ENCODE assay signal across 24 cellular contexts in the genomic region with DNA sequence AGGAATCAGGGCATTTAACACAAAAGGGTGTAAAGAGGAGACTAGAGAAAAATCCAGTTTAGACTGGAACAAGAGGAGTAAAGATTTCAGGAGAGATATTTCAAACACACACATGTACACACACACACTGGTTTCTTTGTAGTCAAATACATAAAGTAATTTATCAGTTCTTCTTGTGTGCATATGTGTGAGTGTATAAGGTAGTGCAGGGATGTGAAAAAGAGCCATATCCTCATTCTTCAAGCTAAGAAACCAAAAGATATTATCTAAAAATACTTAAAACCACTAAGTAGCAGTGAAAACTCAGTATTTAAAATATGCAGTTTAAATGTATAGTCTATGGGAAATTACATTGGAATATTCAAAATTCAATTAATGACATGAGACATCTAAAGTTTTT.
"Had no signal": no experiment of that assay in that cellular context is flagged by ENCODE, and none has a peak within 500 bp of the region (broad histone marks: within the 10 kb centered on the region; RNA-seq: fewer than 3 reads in every experiment).

No MANE protein-coding gene starts in this region.

- H3K4me1 ChIP-seq: colonic mucosa, psoas muscle, right atrium auricular region, upper lobe of left lung had no signal

- H3K36me3 ChIP-seq: colonic mucosa, left lung, neutrophil, ovary, right atrium auricular region, upper lobe of left lung had no signal

- H3K4me3 ChIP-seq: colonic mucosa, dorsolateral prefrontal cortex, hepatocyte, left lung, ovary, psoas muscle, right atrium auricular region, upper lobe of left lung had no signal

- H3K9me3 ChIP-seq: colonic mucosa, left lung, neutrophil, ovary, psoas muscle, right atrium auricular region, upper lobe of left lung had no signal

- H3K27me3 ChIP-seq: colonic mucosa, dorsolateral prefrontal cortex, hepatocyte, left lung, neutrophil, ovary, right atrium auricular region, upper lobe of left lung had no signal

- DNase-seq: activated CD4-positive, alpha-beta T cell treated with anti-CD3 and anti-CD28 coated beads, Interleukin-2, amount 50 U/mL, for 48 hours; activated CD8-positive, alpha-beta memory T cell treated with anti-CD3 and anti-CD28 coated beads, Interleukin-2, amount 50 U/mL, for 48 hours; activated naive CD4-positive, alpha-beta T cell treated with anti-CD3 and anti-CD28 coated beads for 36 hours; activated naive CD8-positive, alpha-beta T cell treated with anti-CD3 and anti-CD28 coated beads, Interleukin-2, amount 10 ng/mL, durations not matched to agents 7 days and 5 days; activated T-cell treated with anti-CD3 and anti-CD28 coated beads, Interleukin-2, amount 50 U/mL, for 4 hours; amygdala; colonic mucosa; dorsolateral prefrontal cortex; effector memory CD8-positive, alpha-beta T cell; glutamatergic neuron; immature natural killer cell; kidney glomerular epithelial cell; left lung; natural killer cell; ovary; psoas muscle; stimulated activated CD4-positive, alpha-beta T cell treated with anti-CD3 and anti-CD28 coated beads, Interleukin-4, amount 100 ng/mL, for 4 hours; stimulated activated naive CD8-positive, alpha-beta T cell treated with anti-CD3 and anti-CD28 coated beads, Interleukin-15, Interleukin-2, amounts not matched to agents 100 U/mL and 50 U/mL, for 24 hours; upper lobe of left lung had no signal

- H3K27ac ChIP-seq: colonic mucosa, dorsolateral prefrontal cortex, hepatocyte, left lung, neutrophil, ovary, psoas muscle, right atrium auricular region, upper lobe of left lung had no signal

- H3K79me2 ChIP-seq: hepatocyte had no signal

- ATAC-seq: activated T-cell treated with anti-CD3 and anti-CD28 coated beads, Interleukin-2, amount 50 U/mL, for 4 hours; effector memory CD8-positive, alpha-beta T cell; esophagus mucosa; left lung; natural killer cell; psoas muscle; stimulated activated naive CD8-positive, alpha-beta T cell treated with anti-CD3 and anti-CD28 coated beads, Interleukin-15, Interleukin-2, amounts not matched to agents 100 U/mL and 50 U/mL, for 24 hours; WTC11 had no signal

- H3K4me2 ChIP-seq: hepatocyte had no signal
